ENCODE assay signal across 1 cellular context in the genomic region with DNA sequence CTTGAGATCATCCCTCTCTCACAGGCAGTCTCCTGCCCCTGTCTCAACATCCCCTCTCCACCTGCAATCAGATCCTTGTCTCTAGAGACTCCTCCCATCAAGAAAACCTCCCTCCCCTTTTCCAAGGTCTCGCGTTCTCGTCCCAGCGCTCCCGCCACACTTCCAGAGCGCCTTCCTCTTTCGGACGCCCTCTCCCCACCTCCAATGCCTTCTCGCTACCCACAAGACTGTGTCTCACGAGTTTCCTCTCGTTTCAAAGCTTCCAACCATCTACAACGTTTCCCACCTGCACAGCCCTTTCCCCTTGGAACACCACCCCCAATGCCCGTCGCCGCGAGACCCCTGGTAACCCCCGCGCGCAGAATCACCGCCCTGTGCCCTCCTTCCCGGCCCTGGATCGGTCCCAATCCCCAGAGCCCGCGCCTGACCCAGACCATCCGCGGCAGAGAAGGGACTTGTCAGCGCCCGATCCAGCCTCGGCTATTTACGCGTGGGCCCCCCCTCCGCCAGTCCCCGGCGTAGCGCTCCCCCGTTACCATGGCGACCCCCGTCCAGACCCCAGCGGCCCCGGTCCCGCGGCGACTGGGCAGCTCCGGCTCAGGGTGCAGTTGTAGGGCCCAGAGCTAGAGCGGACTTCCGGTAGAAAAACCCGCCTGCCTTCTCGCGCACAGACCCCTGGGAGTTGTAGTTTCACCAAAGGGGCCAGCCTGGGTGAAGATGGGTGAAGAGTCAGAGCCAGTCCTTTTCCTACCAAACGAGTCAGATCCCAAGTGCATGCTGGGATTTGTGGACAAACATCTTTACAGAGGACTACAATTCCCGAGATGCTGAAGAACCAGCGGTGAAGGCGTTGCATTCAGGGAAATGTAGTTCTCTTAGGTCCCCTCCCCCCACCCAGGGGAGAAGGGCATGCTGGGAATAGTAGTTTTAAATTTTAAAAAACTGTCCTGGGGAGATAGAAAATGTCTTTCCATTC.
A peak's percentile ranks its signal among the peaks of the same experiment; 100 is the strongest.
TF ChIP-seq lines count a peak whose summit lies in the region.

A gene (minus strand): TSS at position 619 of the 976 bp plus-strand sequence. CDS start 80 bp downstream, at position 539.

TF ChIP-seq in K562, 482 proteins besides CTCF, POLR2A, EP300 and RAD21 (continued from another document and continues in another):
- TF ChIP-seq TCF3 (CRISPR knock-in tag; IDR thresholded peaks at IDR 0.05) (no peak; the same call in 1 of the 2 replicates), RBM34 (IDR thresholded peaks at IDR 0.05; ENCODE audit: borderline replicate concordance, insufficient read depth, low read length) (no peak), GATA2 (CRISPR knock-in tag; IDR thresholded peaks at IDR 0.05) (peak; percentile 28; the same call in 1 of the 2 replicates), ZNF212 (CRISPR knock-in tag; IDR thresholded peaks at IDR 0.05) (no peak), TAF1 (IDR thresholded peaks at IDR 0.05; ENCODE audit: control insufficient read depth, extremely low read depth, insufficient read depth, low read length, severe bottlenecking) (peak; percentile 58), HDAC2 (IDR thresholded peaks at IDR 0.05) (no peak; the same call in 1 of the 2 replicates), CHD2 (IDR thresholded peaks at IDR 0.05; ENCODE audit: low read depth, low read length) (peak; percentile 85), ZKSCAN1 (IDR thresholded peaks at IDR 0.05; ENCODE audit: low read depth, low read length) (no peak), KDM5B (IDR thresholded peaks at IDR 0.05; ENCODE audit: insufficient replicate concordance, low read depth, low read length) (peak; percentile 72), IFI16 (CRISPR knock-in tag; IDR thresholded peaks at IDR 0.05) (no peak), CBFA2T3 (IDR thresholded peaks at IDR 0.05) (no peak), BHLHE40 (IDR thresholded peaks at IDR 0.05; ENCODE audit: low read length) (no peak), TBL1XR1 (IDR thresholded peaks at IDR 0.05; ENCODE audit: low read length in 2 of 2) (peak in 1 of 2 experiments; percentile 38; a peak in 2 of 4 replicates), GATAD2B (IDR thresholded peaks at IDR 0.05; ENCODE audit: borderline replicate concordance) (no peak), ZNF75A (CRISPR knock-in tag; IDR thresholded peaks at IDR 0.05) (no peak), GTF2E2 (tag; IDR thresholded peaks at IDR 0.05) (0 out of 2 replicates have a peak, but pooled peaks have one; percentile 66), ZNF431 (CRISPR knock-in tag; IDR thresholded peaks at IDR 0.05) (no peak), TGIF2 (CRISPR knock-in tag; IDR thresholded peaks at IDR 0.05) (no peak), MTA2 (IDR thresholded peaks at IDR 0.05; ENCODE audit: low read depth) (no peak), ZNF586 (CRISPR knock-in tag; conservative IDR thresholded peaks at IDR 0.05) (no peak), SREBF1 (IDR thresholded peaks at IDR 0.05; ENCODE audit: borderline replicate concordance, low read depth, low read length) (peak; percentile 82; the same call in 1 of the 2 replicates)
- TF ChIP-seq, protein P1, sequence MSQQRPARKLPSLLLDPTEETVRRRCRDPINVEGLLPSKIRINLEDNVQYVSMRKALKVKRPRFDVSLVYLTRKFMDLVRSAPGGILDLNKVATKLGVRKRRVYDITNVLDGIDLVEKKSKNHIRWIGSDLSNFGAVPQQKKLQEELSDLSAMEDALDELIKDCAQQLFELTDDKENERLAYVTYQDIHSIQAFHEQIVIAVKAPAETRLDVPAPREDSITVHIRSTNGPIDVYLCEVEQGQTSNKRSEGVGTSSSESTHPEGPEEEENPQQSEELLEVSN (IDR thresholded peaks at IDR 0.05; ENCODE audit: borderline replicate concordance in 1 of 2, extremely low read depth in 1 of 2, insufficient read depth in 1 of 2, insufficient read length in 1 of 2, low read depth in 1 of 2, low read length in 1 of 2, poor library complexity in 1 of 2, severe bottlenecking in 1 of 2), result no peak
- TF ChIP-seq, protein P2, sequence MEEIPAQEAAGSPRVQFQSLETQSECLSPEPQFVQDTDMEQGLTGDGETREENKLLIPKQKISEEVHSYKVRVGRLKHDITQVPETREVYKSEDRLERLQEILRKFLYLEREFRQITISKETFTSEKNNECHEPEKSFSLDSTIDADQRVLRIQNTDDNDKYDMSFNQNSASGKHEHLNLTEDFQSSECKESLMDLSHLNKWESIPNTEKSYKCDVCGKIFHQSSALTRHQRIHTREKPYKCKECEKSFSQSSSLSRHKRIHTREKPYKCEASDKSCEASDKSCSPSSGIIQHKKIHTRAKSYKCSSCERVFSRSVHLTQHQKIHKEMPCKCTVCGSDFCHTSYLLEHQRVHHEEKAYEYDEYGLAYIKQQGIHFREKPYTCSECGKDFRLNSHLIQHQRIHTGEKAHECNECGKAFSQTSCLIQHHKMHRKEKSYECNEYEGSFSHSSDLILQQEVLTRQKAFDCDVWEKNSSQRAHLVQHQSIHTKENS (CRISPR knock-in tag; IDR thresholded peaks at IDR 0.05), result no peak
- TF ChIP-seq, protein P3, sequence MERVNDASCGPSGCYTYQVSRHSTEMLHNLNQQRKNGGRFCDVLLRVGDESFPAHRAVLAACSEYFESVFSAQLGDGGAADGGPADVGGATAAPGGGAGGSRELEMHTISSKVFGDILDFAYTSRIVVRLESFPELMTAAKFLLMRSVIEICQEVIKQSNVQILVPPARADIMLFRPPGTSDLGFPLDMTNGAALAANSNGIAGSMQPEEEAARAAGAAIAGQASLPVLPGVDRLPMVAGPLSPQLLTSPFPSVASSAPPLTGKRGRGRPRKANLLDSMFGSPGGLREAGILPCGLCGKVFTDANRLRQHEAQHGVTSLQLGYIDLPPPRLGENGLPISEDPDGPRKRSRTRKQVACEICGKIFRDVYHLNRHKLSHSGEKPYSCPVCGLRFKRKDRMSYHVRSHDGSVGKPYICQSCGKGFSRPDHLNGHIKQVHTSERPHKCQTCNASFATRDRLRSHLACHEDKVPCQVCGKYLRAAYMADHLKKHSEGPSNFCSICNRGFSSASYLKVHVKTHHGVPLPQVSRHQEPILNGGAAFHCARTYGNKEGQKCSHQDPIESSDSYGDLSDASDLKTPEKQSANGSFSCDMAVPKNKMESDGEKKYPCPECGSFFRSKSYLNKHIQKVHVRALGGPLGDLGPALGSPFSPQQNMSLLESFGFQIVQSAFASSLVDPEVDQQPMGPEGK (CRISPR knock-in tag; IDR thresholded peaks at IDR 0.05; ENCODE audit: borderline replicate concordance), result no peak
- TF ChIP-seq, protein P4, sequence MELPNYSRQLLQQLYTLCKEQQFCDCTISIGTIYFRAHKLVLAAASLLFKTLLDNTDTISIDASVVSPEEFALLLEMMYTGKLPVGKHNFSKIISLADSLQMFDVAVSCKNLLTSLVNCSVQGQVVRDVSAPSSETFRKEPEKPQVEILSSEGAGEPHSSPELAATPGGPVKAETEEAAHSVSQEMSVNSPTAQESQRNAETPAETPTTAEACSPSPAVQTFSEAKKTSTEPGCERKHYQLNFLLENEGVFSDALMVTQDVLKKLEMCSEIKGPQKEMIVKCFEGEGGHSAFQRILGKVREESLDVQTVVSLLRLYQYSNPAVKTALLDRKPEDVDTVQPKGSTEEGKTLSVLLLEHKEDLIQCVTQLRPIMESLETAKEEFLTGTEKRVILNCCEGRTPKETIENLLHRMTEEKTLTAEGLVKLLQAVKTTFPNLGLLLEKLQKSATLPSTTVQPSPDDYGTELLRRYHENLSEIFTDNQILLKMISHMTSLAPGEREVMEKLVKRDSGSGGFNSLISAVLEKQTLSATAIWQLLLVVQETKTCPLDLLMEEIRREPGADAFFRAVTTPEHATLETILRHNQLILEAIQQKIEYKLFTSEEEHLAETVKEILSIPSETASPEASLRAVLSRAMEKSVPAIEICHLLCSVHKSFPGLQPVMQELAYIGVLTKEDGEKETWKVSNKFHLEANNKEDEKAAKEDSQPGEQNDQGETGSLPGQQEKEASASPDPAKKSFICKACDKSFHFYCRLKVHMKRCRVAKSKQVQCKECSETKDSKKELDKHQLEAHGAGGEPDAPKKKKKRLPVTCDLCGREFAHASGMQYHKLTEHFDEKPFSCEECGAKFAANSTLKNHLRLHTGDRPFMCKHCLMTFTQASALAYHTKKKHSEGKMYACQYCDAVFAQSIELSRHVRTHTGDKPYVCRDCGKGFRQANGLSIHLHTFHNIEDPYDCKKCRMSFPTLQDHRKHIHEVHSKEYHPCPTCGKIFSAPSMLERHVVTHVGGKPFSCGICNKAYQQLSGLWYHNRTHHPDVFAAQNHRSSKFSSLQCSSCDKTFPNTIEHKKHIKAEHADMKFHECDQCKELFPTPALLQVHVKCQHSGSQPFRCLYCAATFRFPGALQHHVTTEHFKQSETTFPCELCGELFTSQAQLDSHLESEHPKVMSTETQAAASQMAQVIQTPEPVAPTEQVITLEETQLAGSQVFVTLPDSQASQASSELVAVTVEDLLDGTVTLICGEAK (IDR thresholded peaks at IDR 0.05), result peak; percentile 95
- TF ChIP-seq, protein P4 (CRISPR knock-in tag; IDR thresholded peaks at IDR 0.05), result no peak
- TF ChIP-seq, protein P5, sequence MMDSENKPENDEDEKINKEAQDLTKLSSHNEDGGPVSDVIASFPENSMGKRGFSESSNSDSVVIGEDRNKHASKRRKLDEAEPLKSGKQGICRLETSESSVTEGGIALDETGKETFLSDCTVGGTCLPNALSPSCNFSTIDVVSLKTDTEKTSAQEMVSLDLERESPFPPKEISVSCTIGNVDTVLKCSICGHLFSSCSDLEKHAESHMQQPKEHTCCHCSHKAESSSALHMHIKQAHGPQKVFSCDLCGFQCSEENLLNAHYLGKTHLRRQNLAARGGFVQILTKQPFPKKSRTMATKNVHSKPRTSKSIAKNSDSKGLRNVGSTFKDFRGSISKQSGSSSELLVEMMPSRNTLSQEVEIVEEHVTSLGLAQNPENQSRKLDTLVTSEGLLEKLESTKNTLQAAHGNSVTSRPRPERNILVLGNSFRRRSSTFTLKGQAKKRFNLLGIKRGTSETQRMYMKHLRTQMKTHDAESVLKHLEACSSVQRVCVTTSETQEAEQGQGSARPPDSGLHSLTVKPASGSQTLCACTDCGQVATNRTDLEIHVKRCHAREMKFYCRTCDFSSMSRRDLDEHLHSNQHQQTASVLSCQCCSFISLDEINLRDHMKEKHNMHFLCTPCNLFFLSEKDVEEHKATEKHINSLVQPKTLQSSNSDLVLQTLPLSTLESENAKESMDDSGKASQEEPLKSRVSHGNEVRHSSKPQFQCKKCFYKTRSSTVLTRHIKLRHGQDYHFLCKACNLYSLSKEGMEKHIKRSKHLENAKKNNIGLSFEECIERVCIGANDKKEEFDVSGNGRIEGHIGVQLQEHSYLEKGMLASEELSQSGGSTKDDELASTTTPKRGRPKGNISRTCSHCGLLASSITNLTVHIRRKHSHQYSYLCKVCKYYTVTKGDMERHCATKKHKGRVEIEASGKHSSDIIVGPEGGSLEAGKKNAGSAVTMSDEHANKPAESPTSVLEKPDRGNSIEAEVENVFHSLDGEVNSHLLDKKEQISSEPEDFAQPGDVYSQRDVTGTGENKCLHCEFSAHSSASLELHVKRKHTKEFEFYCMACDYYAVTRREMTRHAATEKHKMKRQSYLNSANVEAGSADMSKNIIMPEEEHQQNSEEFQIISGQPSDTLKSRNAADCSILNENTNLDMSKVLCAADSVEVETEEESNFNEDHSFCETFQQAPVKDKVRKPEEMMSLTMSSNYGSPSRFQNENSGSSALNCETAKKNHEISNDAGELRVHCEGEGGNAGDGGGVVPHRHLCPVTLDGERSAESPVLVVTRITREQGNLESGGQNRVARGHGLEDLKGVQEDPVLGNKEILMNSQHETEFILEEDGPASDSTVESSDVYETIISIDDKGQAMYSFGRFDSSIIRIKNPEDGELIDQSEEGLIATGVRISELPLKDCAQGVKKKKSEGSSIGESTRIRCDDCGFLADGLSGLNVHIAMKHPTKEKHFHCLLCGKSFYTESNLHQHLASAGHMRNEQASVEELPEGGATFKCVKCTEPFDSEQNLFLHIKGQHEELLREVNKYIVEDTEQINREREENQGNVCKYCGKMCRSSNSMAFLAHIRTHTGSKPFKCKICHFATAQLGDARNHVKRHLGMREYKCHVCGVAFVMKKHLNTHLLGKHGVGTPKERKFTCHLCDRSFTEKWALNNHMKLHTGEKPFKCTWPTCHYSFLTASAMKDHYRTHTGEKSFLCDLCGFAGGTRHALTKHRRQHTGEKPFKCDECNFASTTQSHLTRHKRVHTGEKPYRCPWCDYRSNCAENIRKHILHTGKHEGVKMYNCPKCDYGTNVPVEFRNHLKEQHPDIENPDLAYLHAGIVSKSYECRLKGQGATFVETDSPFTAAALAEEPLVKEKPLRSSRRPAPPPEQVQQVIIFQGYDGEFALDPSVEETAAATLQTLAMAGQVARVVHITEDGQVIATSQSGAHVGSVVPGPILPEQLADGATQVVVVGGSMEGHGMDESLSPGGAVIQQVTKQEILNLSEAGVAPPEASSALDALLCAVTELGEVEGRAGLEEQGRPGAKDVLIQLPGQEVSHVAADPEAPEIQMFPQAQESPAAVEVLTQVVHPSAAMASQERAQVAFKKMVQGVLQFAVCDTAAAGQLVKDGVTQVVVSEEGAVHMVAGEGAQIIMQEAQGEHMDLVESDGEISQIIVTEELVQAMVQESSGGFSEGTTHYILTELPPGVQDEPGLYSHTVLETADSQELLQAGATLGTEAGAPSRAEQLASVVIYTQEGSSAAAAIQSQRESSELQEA (IDR thresholded peaks at IDR 0.05; ENCODE audit: low read depth), result no peak
- TF ChIP-seq, protein P6, sequence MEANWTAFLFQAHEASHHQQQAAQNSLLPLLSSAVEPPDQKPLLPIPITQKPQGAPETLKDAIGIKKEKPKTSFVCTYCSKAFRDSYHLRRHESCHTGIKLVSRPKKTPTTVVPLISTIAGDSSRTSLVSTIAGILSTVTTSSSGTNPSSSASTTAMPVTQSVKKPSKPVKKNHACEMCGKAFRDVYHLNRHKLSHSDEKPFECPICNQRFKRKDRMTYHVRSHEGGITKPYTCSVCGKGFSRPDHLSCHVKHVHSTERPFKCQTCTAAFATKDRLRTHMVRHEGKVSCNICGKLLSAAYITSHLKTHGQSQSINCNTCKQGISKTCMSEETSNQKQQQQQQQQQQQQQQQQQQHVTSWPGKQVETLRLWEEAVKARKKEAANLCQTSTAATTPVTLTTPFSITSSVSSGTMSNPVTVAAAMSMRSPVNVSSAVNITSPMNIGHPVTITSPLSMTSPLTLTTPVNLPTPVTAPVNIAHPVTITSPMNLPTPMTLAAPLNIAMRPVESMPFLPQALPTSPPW (CRISPR knock-in tag; IDR thresholded peaks at IDR 0.05), result peak; percentile 88
